ENCODE assay signal across 17 cellular contexts in genomic region chr2:238270606-238271005, GRCh38. TPM values are rescaled to one million over a fixed set of nuclear protein-coding genes. Genes with fewer than 3 reads are reported as not detected.
A peak's percentile ranks its signal among the peaks of the same experiment; 100 is the strongest.
DNase-seq lines count a peak whose midpoint lies in the region; ATAC-seq, FAIRE-seq and TF ChIP-seq lines count a peak whose summit lies in the region.
"Had no signal": no experiment of that assay in that cellular context is flagged by ENCODE, and none has a peak within 500 bp of the region (broad histone marks: within the 10 kb centered on the region; RNA-seq: fewer than 3 reads in every experiment).

No MANE protein-coding gene starts in this region.

- H3K9me3 ChIP-seq in SK-N-SH (no peaks in the 10 kb centered on the region), HepG2 (ENCODE audit: low read length) (no peaks in the 10 kb centered on the region), neural progenitor cell (ENCODE audit: low read depth) (no peaks in the 10 kb centered on the region)
- H3K9me3 ChIP-seq: Caco-2 had no signal

- TF ChIP-seq POLR2A in HepG2 (IDR thresholded peaks at IDR 0.05; ENCODE audit: insufficient read depth in 1 of 2, low read depth in 2 of 2, low read length in 2 of 2), result no peak

- no peak for FAIRE-seq in HepG2 (lab: Jason Lieb, UNC)
- FAIRE-seq: H1 had no signal

- H3K4me3 ChIP-seq in SK-N-SH (ENCODE audit: low read depth in 2 of 2, low read length in 1 of 2) (no peak overlapping the region), HepG2 (replicated peaks in 1 of 3; ENCODE audit: insufficient read depth in 1 of 3, low read depth in 2 of 3, low read length in 3 of 3) (no peak overlapping the region), neural progenitor cell (no peak overlapping the region)

- H3K27ac ChIP-seq in SK-N-SH (ENCODE audit: low read depth in 2 of 2, low read length in 1 of 2) (no peak overlapping the region), RWPE1 (peak overlapping the region; percentile 49), HepG2 (ENCODE audit: extremely low read length, insufficient read depth, low read length) (no peak overlapping the region), neural progenitor cell (no peak overlapping the region)
- H3K27ac ChIP-seq: 22Rv1, HL-60 had no signal

- H3K4me1 Mint-ChIP-seq in neural progenitor cell, result no peaks in the 10 kb centered on the region

- TF ChIP-seq EP300 in SK-N-SH (IDR thresholded peaks at IDR 0.05; ENCODE audit: borderline replicate concordance in 1 of 2, low read depth in 1 of 2, low read length in 1 of 2) (no peak), HepG2 (IDR thresholded peaks at IDR 0.05; ENCODE audit: low read depth in 2 of 2, low read length in 2 of 2) (no peak), HepG2 (CRISPR knock-in tag; IDR thresholded peaks at IDR 0.05; ENCODE audit: borderline replicate concordance) (no peak)

- in situ Hi-C loops in HepG2 (cut with HindIII; ENCODE audit: extremely low pct_ligation_motif_present, low pct_unique_long_range_greater_than_20kb), result no loop called here

- no peak for TF ChIP-seq RAD21 in SK-N-SH (IDR thresholded peaks at IDR 0.05; ENCODE audit: low read length)
- TF ChIP-seq RAD21 in HepG2 (CRISPR knock-in tag; IDR thresholded peaks at IDR 0.05), result no peak

- H4K20me1 ChIP-seq in SK-N-SH (ENCODE audit: insufficient read depth), result no peaks in the 10 kb centered on the region
- H4K20me1 ChIP-seq in HepG2 (ENCODE audit: insufficient read depth, low read length), result no peaks in the 10 kb centered on the region
- H4K20me1 ChIP-seq in neural progenitor cell (ENCODE audit: low read depth), result no peaks in the 10 kb centered on the region

- H3K27ac Mint-ChIP-seq in neural progenitor cell, result no peak overlapping the region
- H3K27ac Mint-ChIP-seq: CD8-positive, alpha-beta T cell; HFFc6 had no signal

- 82% methylated on average over 4 of the region's 9 CpGs for WGBS in SK-N-SH (ENCODE audit: low lambda C conversion rate)
- WGBS in HepG2 (ENCODE audit: low lambda C conversion rate), result 100% methylated on average over 3 of the region's 9 CpGs

- no TSS peak for BruUV-seq in HepG2 (replicated peaks; lab: Mats Ljungman, UMichigan)

- no peaks in the 10 kb centered on the region for H3K9me3 Mint-ChIP-seq in neural progenitor cell
- H3K9me3 Mint-ChIP-seq: CD8-positive, alpha-beta T cell; HFFc6 had no signal

- peaks cover 2% of the 10 kb centered on the region for H3K27me3 Mint-ChIP-seq in neural progenitor cell (ENCODE audit: insufficient read depth, low read depth)

- H3K79me2 ChIP-seq in SK-N-SH (ENCODE audit: insufficient read depth), result no peaks in the 10 kb centered on the region
- no peaks in the 10 kb centered on the region for H3K79me2 ChIP-seq in HepG2 (ENCODE audit: insufficient read depth, low read length)
- H3K79me2 ChIP-seq in neural progenitor cell (ENCODE audit: low read depth), result no peaks in the 10 kb centered on the region

- POLR2A ChIA-PET in SK-N-SH (lab: Yijun Ruan, JAX) (interaction anchor here (0.6 kb wide), 1 partner anchor 565 kb away, joined by 11 read pairs; no protein-coding TSS in a partner anchor), RWPE1 (lab: Yijun Ruan, JAX; ENCODE audit: low non-redundant PET) (no interaction called here), HepG2 (lab: Yijun Ruan, JAX) (no interaction called here)

- peaks cover 3 to 4% of the 10 kb centered on the region in 2 experiments for H3K36me3 ChIP-seq in SK-N-SH (replicated peaks in 1 of 2; ENCODE audit: control insufficient read depth in 1 of 2, insufficient read depth in 2 of 2, low read length in 1 of 2)
- H3K36me3 ChIP-seq in HepG2 (replicated peaks in 1 of 2; ENCODE audit: control insufficient read depth in 1 of 2, insufficient read depth in 2 of 2, low read length in 2 of 2), result peaks cover 51 to 81% of the 10 kb centered on the region in 2 experiments
- no peaks in the 10 kb centered on the region for H3K36me3 ChIP-seq in neural progenitor cell

- H2AFZ ChIP-seq in SK-N-SH (ENCODE audit: low read depth) (no peak overlapping the region), HepG2 (ENCODE audit: low read length) (no peak overlapping the region), neural progenitor cell (replicated peaks) (no peak overlapping the region)

- ATAC-seq in SK-N-SH treated with all-trans-retinoic acid at 6 μM for 48 hours (no peak), HepG2 (no peak), HG03521 (IDR thresholded peaks at IDR 0.05; ENCODE audit: unreplicated experiment) (no peak)
- ATAC-seq: CD8-positive, alpha-beta T cell had no signal

- DNase-seq in SK-N-SH (peak; percentile 46), RWPE1 (ENCODE audit: low spot score) (no peak), HepG2 (ENCODE audit: low spot score) (no peak), neural progenitor cell (ENCODE audit: low spot score) (no peak), COLO668 (lab: John Stamatoyannopoulos, UW; ENCODE audit: unreplicated experiment) (no peak), T1000 (lab: John Stamatoyannopoulos, UW) (no peak)
- DNase-seq: Caco-2; CD8-positive, alpha-beta T cell; DND-41; HCEC 1CT; HFFc6 had no signal

- peaks cover 0 to 3% of the 10 kb centered on the region in 2 experiments; a peak in 1 of 4 replicates for H3K4me1 ChIP-seq in SK-N-SH (ENCODE audit: control insufficient read depth in 1 of 2, insufficient read depth in 2 of 2, low read depth in 1 of 2, low read length in 1 of 2)
- peaks cover 22% of the 10 kb centered on the region for H3K4me1 ChIP-seq in HepG2 (ENCODE audit: insufficient read depth, low read length)
- no peaks in the 10 kb centered on the region for H3K4me1 ChIP-seq in neural progenitor cell

- no peak for TF ChIP-seq CTCF in SK-N-SH (IDR thresholded peaks at IDR 0.05)
- TF ChIP-seq CTCF in RWPE1 (conservative IDR thresholded peaks at IDR 0.05; ENCODE audit: low read depth), result no peak
- TF ChIP-seq CTCF in HepG2 (CRISPR knock-in tag; IDR thresholded peaks at IDR 0.05), result no peak
- TF ChIP-seq CTCF in neural progenitor cell (IDR thresholded peaks at IDR 0.05), result no peak

- peaks cover 21% of the 10 kb centered on the region for H3K36me3 Mint-ChIP-seq in neural progenitor cell

- H3K4me3 Mint-ChIP-seq in neural progenitor cell, result no peak overlapping the region
- H3K4me3 Mint-ChIP-seq: CD14-positive monocyte; CD8-positive, alpha-beta T cell; HFFc6 had no signal

- CTCF ChIA-PET in SK-N-SH (lab: Yijun Ruan, JAX) (interaction anchor here (1.0 to 3.3 kb wide), 3 partner anchors 14 to 758 kb away, joined by 3 to 17 read pairs (median 3); partner anchors contain the start of gene PER2), RWPE1 (lab: Yijun Ruan, JAX) (interaction anchor here (0.6 kb wide), 1 partner anchor 224 kb away, joined by 5 read pairs; no protein-coding TSS in a partner anchor), HepG2 (lab: Yijun Ruan, JAX; ENCODE audit: low intra/inter-chr PET ratio, low total read pairs) (no interaction called here)

- H3K4me2 ChIP-seq in SK-N-SH, result no peak overlapping the region
- no peak overlapping the region for H3K4me2 ChIP-seq in HepG2 (ENCODE audit: low read depth, low read length)
- no peak overlapping the region for H3K4me2 ChIP-seq in neural progenitor cell

- no peaks in the 10 kb centered on the region for H3K27me3 ChIP-seq in SK-N-SH (ENCODE audit: insufficient read depth)
- no peaks in the 10 kb centered on the region for H3K27me3 ChIP-seq in HepG2 (ENCODE audit: control insufficient read depth in 1 of 2, insufficient read depth in 2 of 2, low read length in 2 of 2)
- no peaks in the 10 kb centered on the region for H3K27me3 ChIP-seq in neural progenitor cell

- H3K9me2 ChIP-seq in SK-N-SH, result no peaks in the 10 kb centered on the region

- intact Hi-C loops in HepG2 (cut with micrococcal nuclease; ENCODE audit: unreplicated experiment), result no loop called here

- H3K9ac ChIP-seq in SK-N-SH (no peak overlapping the region), HepG2 (ENCODE audit: insufficient read depth, low read depth, low read length) (no peak overlapping the region), neural progenitor cell (peak overlapping the region; percentile 34)

- H3F3A ChIP-seq in SK-N-SH (replicated peaks; ENCODE audit: insufficient read depth) (no peaks in the 10 kb centered on the region), neural progenitor cell (ENCODE audit: low read depth) (no peaks in the 10 kb centered on the region)

RNA-seq across cellular contexts. Expression of gene PER2, which starts 17.8 kb away (rescaled TPM):
- 0.82 and 0.96 TPM in 2 replicates for polyA plus RNA-seq in SK-N-SH (2012; rRNA removed)
- polyA plus RNA-seq in SK-N-SH (2012; cell fraction: cytosol; rRNA removed), result 0.50 and 0.71 TPM in 2 replicates
- 2.5 and 2.6 TPM in 2 replicates for polyA plus RNA-seq in SK-N-SH (2012; cell fraction: nucleus; rRNA removed)
- 6.8 and 9.4 TPM in 2 replicates for total RNA-seq in HepG2 (2016; rRNA removed; fragmentation: Illumina TruSeq; extraction: Trizol)
- 21.5 and 22.6 TPM in 2 replicates for total RNA-seq in HepG2 (2016; cell fraction: cytosol; rRNA removed; fragmentation: Illumina TruSeq; extraction: Trizol; ENCODE audit: low read depth)
- 5.4 and 8.6 TPM in 2 replicates for total RNA-seq in HepG2 (2016; cell fraction: insoluble cytoplasmic fraction; rRNA removed; fragmentation: Illumina TruSeq; extraction: Trizol)
- total RNA-seq in HepG2 (2016; cell fraction: membrane; rRNA removed; fragmentation: Illumina TruSeq; extraction: Trizol), result 9.6 TPM in 2 replicates
- total RNA-seq in HepG2 (2016; cell fraction: nucleus; rRNA removed; fragmentation: Illumina TruSeq; extraction: Trizol), result 9.6 and 11.5 TPM in 2 replicates
- polyA plus RNA-seq in HepG2 (2011; rRNA removed), result 5.1 TPM in 2 replicates
- polyA plus RNA-seq in HepG2 (2011; cell fraction: cytosol; rRNA removed), result 2.3 and 2.9 TPM in 2 replicates
- polyA plus RNA-seq in HepG2 (2011; cell fraction: nucleus; rRNA removed), result 12.7 and 15.5 TPM in 2 replicates
- 7.2 and 7.6 TPM in 2 replicates for polyA plus RNA-seq in HepG2 (2012)
- 0.31 and 0.44 TPM in 2 replicates for polyA plus RNA-seq in HepG2 (2016; cell fraction: cytosol; fragmentation: Illumina TruSeq; extraction: Trizol; ENCODE audit: low read depth)
- polyA plus RNA-seq in HepG2 (2016; cell fraction: insoluble cytoplasmic fraction; fragmentation: Illumina TruSeq; extraction: Trizol; ENCODE audit: low read depth), result 5.0 and 6.1 TPM in 2 replicates
- 1.3 and 1.5 TPM in 2 replicates for polyA plus RNA-seq in HepG2 (2016; cell fraction: membrane; fragmentation: Illumina TruSeq; extraction: Trizol; ENCODE audit: low read depth)
- polyA plus RNA-seq in HepG2 (2016; cell fraction: nucleus; fragmentation: Illumina TruSeq; extraction: Trizol; ENCODE audit: insufficient read depth, low read depth), result 18.1 and 18.4 TPM in 2 replicates
- 8.0 and 20.0 TPM in 2 replicates for polyA minus RNA-seq in HepG2 (2011; rRNA and poly(A)+ RNA removed; ENCODE audit: low replicate concordance)
- 6.6 and 9.5 TPM in 2 replicates for polyA minus RNA-seq in HepG2 (2011; cell fraction: cytosol; rRNA and poly(A)+ RNA removed)
- 40.7 and 48.7 TPM in 2 replicates for polyA minus RNA-seq in HepG2 (2011; cell fraction: nucleus; rRNA and poly(A)+ RNA removed)
- 1.4 and 2.6 TPM in 2 replicates for total RNA-seq in neural progenitor cell (ENCODE audit: low replicate concordance)

RNA-seq across cellular contexts. Expression of gene HES6, which starts 30.8 kb away (rescaled TPM):
- polyA plus RNA-seq in SK-N-SH (2012; rRNA removed) (3.6 and 4.4 TPM in 2 replicates), HepG2 (2011; rRNA removed) (19.5 and 25.3 TPM in 2 replicates)
- 2.3 and 3.6 TPM in 2 replicates for polyA plus RNA-seq in SK-N-SH (2012; cell fraction: cytosol; rRNA removed)
- 11.1 and 18.1 TPM in 2 replicates for polyA plus RNA-seq in SK-N-SH (2012; cell fraction: nucleus; rRNA removed)
- total RNA-seq in HepG2 (2016; rRNA removed; fragmentation: Illumina TruSeq; extraction: Trizol) (59.0 and 82.8 TPM in 2 replicates), neural progenitor cell (ENCODE audit: low replicate concordance) (5.3 and 29.3 TPM in 2 replicates)
- 147 and 163 TPM in 2 replicates for total RNA-seq in HepG2 (2016; cell fraction: cytosol; rRNA removed; fragmentation: Illumina TruSeq; extraction: Trizol; ENCODE audit: low read depth)
- 53.8 and 85.2 TPM in 2 replicates for total RNA-seq in HepG2 (2016; cell fraction: insoluble cytoplasmic fraction; rRNA removed; fragmentation: Illumina TruSeq; extraction: Trizol)
- 185 and 209 TPM in 2 replicates for total RNA-seq in HepG2 (2016; cell fraction: membrane; rRNA removed; fragmentation: Illumina TruSeq; extraction: Trizol)
- total RNA-seq in HepG2 (2016; cell fraction: nucleus; rRNA removed; fragmentation: Illumina TruSeq; extraction: Trizol), result 38.9 and 45.1 TPM in 2 replicates
- 16.3 and 30.2 TPM in 2 replicates for polyA plus RNA-seq in HepG2 (2011; cell fraction: cytosol; rRNA removed)
- polyA plus RNA-seq in HepG2 (2011; cell fraction: nucleus; rRNA removed), result 53.7 and 55.3 TPM in 2 replicates
- 15.6 and 22.1 TPM in 2 replicates for polyA plus RNA-seq in HepG2 (2012)
- polyA plus RNA-seq in HepG2 (2016; cell fraction: cytosol; fragmentation: Illumina TruSeq; extraction: Trizol; ENCODE audit: low read depth), result 142 and 160 TPM in 2 replicates
- polyA plus RNA-seq in HepG2 (2016; cell fraction: insoluble cytoplasmic fraction; fragmentation: Illumina TruSeq; extraction: Trizol; ENCODE audit: low read depth), result 56.0 and 58.7 TPM in 2 replicates
- 144 and 147 TPM in 2 replicates for polyA plus RNA-seq in HepG2 (2016; cell fraction: membrane; fragmentation: Illumina TruSeq; extraction: Trizol; ENCODE audit: low read depth)
- polyA plus RNA-seq in HepG2 (2016; cell fraction: nucleus; fragmentation: Illumina TruSeq; extraction: Trizol; ENCODE audit: insufficient read depth, low read depth), result 73.3 and 84.5 TPM in 2 replicates
- polyA minus RNA-seq in HepG2 (2011; rRNA and poly(A)+ RNA removed; ENCODE audit: low replicate concordance), result 0.30 and 12.1 TPM in 2 replicates
- 10.4 and 11.7 TPM in 2 replicates for polyA minus RNA-seq in HepG2 (2011; cell fraction: cytosol; rRNA and poly(A)+ RNA removed)
- polyA minus RNA-seq in HepG2 (2011; cell fraction: nucleus; rRNA and poly(A)+ RNA removed), result 3.1 and 4.4 TPM in 2 replicates

RNA-seq across cellular contexts. Expression of gene TRAF3IP1, which starts 49.7 kb away (rescaled TPM):
- 9.7 and 15.0 TPM in 2 replicates for polyA plus RNA-seq in SK-N-SH (2012; rRNA removed)
- polyA plus RNA-seq in SK-N-SH (2012; cell fraction: cytosol; rRNA removed), result 10.3 and 11.6 TPM in 2 replicates
- polyA plus RNA-seq in SK-N-SH (2012; cell fraction: nucleus; rRNA removed), result 11.8 and 14.0 TPM in 2 replicates
- total RNA-seq in HepG2 (2016; rRNA removed; fragmentation: Illumina TruSeq; extraction: Trizol), result 12.9 TPM in 2 replicates
- 11.5 and 11.7 TPM in 2 replicates for total RNA-seq in HepG2 (2016; cell fraction: cytosol; rRNA removed; fragmentation: Illumina TruSeq; extraction: Trizol; ENCODE audit: low read depth)
- 12.5 and 15.2 TPM in 2 replicates for total RNA-seq in HepG2 (2016; cell fraction: insoluble cytoplasmic fraction; rRNA removed; fragmentation: Illumina TruSeq; extraction: Trizol)
- total RNA-seq in HepG2 (2016; cell fraction: membrane; rRNA removed; fragmentation: Illumina TruSeq; extraction: Trizol), result 8.5 and 9.1 TPM in 2 replicates
- total RNA-seq in HepG2 (2016; cell fraction: nucleus; rRNA removed; fragmentation: Illumina TruSeq; extraction: Trizol), result 6.5 and 10.2 TPM in 2 replicates
- 4.1 and 5.0 TPM in 2 replicates for polyA plus RNA-seq in HepG2 (2011; rRNA removed)
- polyA plus RNA-seq in HepG2 (2011; cell fraction: cytosol; rRNA removed), result 2.7 and 3.7 TPM in 2 replicates
- 4.1 and 4.3 TPM in 2 replicates for polyA plus RNA-seq in HepG2 (2011; cell fraction: nucleus; rRNA removed)
- polyA plus RNA-seq in HepG2 (2012), result 7.5 and 8.6 TPM in 2 replicates
- 1.2 and 1.5 TPM in 2 replicates for polyA plus RNA-seq in HepG2 (2016; cell fraction: cytosol; fragmentation: Illumina TruSeq; extraction: Trizol; ENCODE audit: low read depth)
- polyA plus RNA-seq in HepG2 (2016; cell fraction: insoluble cytoplasmic fraction; fragmentation: Illumina TruSeq; extraction: Trizol; ENCODE audit: low read depth), result 16.1 and 18.0 TPM in 2 replicates
- 4.0 and 4.6 TPM in 2 replicates for polyA plus RNA-seq in HepG2 (2016; cell fraction: membrane; fragmentation: Illumina TruSeq; extraction: Trizol; ENCODE audit: low read depth)
- 17.1 and 17.8 TPM in 2 replicates for polyA plus RNA-seq in HepG2 (2016; cell fraction: nucleus; fragmentation: Illumina TruSeq; extraction: Trizol; ENCODE audit: insufficient read depth, low read depth)
- 3.0 and 4.5 TPM in 2 replicates for polyA minus RNA-seq in HepG2 (2011; rRNA and poly(A)+ RNA removed; ENCODE audit: low replicate concordance)
- polyA minus RNA-seq in HepG2 (2011; cell fraction: cytosol; rRNA and poly(A)+ RNA removed), result 2.3 and 3.6 TPM in 2 replicates
- polyA minus RNA-seq in HepG2 (2011; cell fraction: nucleus; rRNA and poly(A)+ RNA removed), result 2.7 and 3.7 TPM in 2 replicates
- total RNA-seq in neural progenitor cell (ENCODE audit: low replicate concordance), result 8.5 and 11.2 TPM in 2 replicates
